Comparison of ENCODE assay signal across 8 cellular contexts in the genomic region with DNA sequence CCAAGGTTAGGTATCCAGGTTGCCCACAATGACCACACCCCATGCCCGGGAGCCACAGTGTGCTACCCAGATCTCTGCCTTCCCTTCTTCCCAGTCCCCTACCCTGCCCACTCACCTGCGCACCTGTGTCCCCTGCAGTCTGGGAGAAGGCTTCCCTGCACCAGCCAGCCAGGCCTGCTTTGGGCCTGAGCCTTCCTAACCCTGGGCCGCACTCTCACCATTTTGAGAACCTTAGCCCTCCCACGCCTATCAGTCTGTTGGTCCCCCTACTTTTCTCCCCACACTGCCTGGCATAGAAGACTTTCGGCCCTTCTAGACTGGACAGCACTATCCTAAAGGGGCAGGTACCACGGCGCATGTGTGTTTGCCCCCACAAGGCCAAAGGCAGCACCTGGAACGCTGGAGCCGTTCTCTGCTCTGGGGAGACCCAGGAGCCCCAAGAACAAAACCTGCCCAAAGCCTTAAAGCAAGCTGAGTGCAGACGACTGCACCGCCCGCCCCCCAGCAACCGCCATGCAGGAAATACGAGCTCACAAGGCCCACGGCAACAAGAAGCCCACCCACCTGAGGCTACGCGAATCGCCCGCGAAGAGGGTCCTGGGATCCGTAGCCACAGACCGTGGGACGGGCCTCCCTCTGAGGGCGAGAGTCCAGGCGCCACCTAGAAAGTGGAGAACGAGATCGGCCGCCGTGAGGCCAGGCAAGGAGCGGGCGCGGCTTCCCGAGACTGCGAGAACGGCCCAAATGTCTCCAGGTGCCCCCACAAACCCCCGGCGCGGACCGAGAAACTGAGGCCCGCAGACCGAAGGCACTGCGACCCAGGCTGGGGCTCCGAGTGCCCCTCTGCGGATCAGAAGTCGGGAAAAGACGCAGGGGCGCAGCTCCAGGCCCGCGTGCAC. TPM values are rescaled to one million over a fixed set of nuclear protein-coding genes. Genes with fewer than 3 reads are reported as not detected.
DNase-seq lines count a peak whose midpoint lies in the region; ATAC-seq and TF ChIP-seq lines count a peak whose summit lies in the region.

No MANE protein-coding gene starts in this region.

- H3K4me3 ChIP-seq in HL-60 (replicated peaks; ENCODE audit: insufficient read depth, low read length), result peak overlapping the region; percentile 90
- H3K4me3 ChIP-seq in iPS-15b (ENCODE audit: low read depth, low read length), result peak overlapping the region; percentile 92
- peak overlapping the region; percentile 99 for H3K4me3 ChIP-seq in skeletal muscle satellite cell (ENCODE audit: low read length)

- peaks cover 47% of the 10 kb centered on the region for H3K4me1 Mint-ChIP-seq in activated naive CD8-positive, alpha-beta T cell treated with anti-CD3 and anti-CD28 coated beads, Interleukin-2, amount 50 U/mL, for 24 hours

- ATAC-seq in activated naive CD8-positive, alpha-beta T cell treated with anti-CD3 and anti-CD28 coated beads, Interleukin-2, amount 50 U/mL, for 24 hours, result no peak

- H3K36me3 ChIP-seq in iPS-15b (ENCODE audit: control insufficient read depth, insufficient read depth, low read length) (peaks cover 23% of the 10 kb centered on the region), skeletal muscle satellite cell (ENCODE audit: insufficient read depth, low read length) (peaks cover 45% of the 10 kb centered on the region)

- H3K27ac Mint-ChIP-seq in activated naive CD8-positive, alpha-beta T cell treated with anti-CD3 and anti-CD28 coated beads, Interleukin-2, amount 50 U/mL, for 24 hours, result peak overlapping the region; percentile 91

- H3K27me3 ChIP-seq in HL-60 (ENCODE audit: insufficient read depth, poor library complexity, severe bottlenecking) (no peaks in the 10 kb centered on the region), iPS-15b (ENCODE audit: control insufficient read depth, insufficient read depth, low read length) (no peaks in the 10 kb centered on the region), skeletal muscle satellite cell (ENCODE audit: control insufficient read depth, insufficient read depth, low read length) (no peaks in the 10 kb centered on the region)

- H3K4me3 Mint-ChIP-seq in activated naive CD8-positive, alpha-beta T cell treated with anti-CD3 and anti-CD28 coated beads, Interleukin-2, amount 50 U/mL, for 24 hours, result peak overlapping the region; percentile 98

- no peaks in the 10 kb centered on the region for H3K9me3 Mint-ChIP-seq in activated naive CD8-positive, alpha-beta T cell treated with anti-CD3 and anti-CD28 coated beads, Interleukin-2, amount 50 U/mL, for 24 hours

- peak overlapping the region; percentile 98 for H3K27ac ChIP-seq in HL-60 (replicated peaks)

- peak overlapping the region; percentile 99 for H3K4me2 ChIP-seq in skeletal muscle satellite cell (ENCODE audit: low read length)

- DNase-seq in NOMO-1 treated with DMSO at 0.1 percent for 48 hours (lab: John Stamatoyannopoulos, UW; ENCODE audit: unreplicated experiment) (peak; percentile 22), NOMO-1 treated with dmso at 0.1 percent for 144 hours (lab: John Stamatoyannopoulos, UW; ENCODE audit: unreplicated experiment) (no peak), HL-60 (ENCODE audit: low read depth in 1 of 2, low spot score in 1 of 2) (no peak), NCI-H226 (no peak)
- no peak for DNase-seq in activated naive CD8-positive, alpha-beta T cell treated with anti-CD3 and anti-CD28 coated beads, Interleukin-2, amount 50 U/mL, for 24 hours
- no peak for DNase-seq in activated CD4-positive, CD25-positive, alpha-beta regulatory T cell treated with anti-CD3 and anti-CD28 coated beads, Interleukin-2, amount 50 U/mL, for 72 hours

- no peak for TF ChIP-seq CTCF in HL-60 (IDR thresholded peaks at IDR 0.05; ENCODE audit: insufficient read depth, low read length)

- H3K9ac ChIP-seq in iPS-15b (ENCODE audit: low read depth, low read length) (peak overlapping the region; percentile 96), skeletal muscle satellite cell (ENCODE audit: low read depth, low read length) (peak overlapping the region; percentile 97)

- H3K4me1 ChIP-seq in iPS-15b (ENCODE audit: control insufficient read depth, insufficient read depth, low read length), result peaks cover 2% of the 10 kb centered on the region
- H3K4me1 ChIP-seq in skeletal muscle satellite cell (ENCODE audit: control insufficient read depth, insufficient read depth, low read length), result peaks cover 52% of the 10 kb centered on the region

- peaks cover 30% of the 10 kb centered on the region for H3K36me3 Mint-ChIP-seq in activated naive CD8-positive, alpha-beta T cell treated with anti-CD3 and anti-CD28 coated beads, Interleukin-2, amount 50 U/mL, for 24 hours (ENCODE audit: low read depth)

- no peaks in the 10 kb centered on the region for H3K9me3 ChIP-seq in iPS-15b (ENCODE audit: control insufficient read depth, insufficient read depth, low read length)
- no peaks in the 10 kb centered on the region for H3K9me3 ChIP-seq in skeletal muscle satellite cell (replicated peaks; ENCODE audit: low read length)

- H3K27me3 Mint-ChIP-seq in activated naive CD8-positive, alpha-beta T cell treated with anti-CD3 and anti-CD28 coated beads, Interleukin-2, amount 50 U/mL, for 24 hours, result no peaks in the 10 kb centered on the region

RNA-seq across cellular contexts. Expression of a gene that starts 0.5 kb away (rescaled TPM):
- total RNA-seq in skeletal muscle satellite cell (2012; rRNA removed), result 3.7 and 7.9 TPM in 2 replicates

RNA-seq across cellular contexts. Expression of a gene that starts 0.5 kb away (rescaled TPM):
- 9.4 and 12.0 TPM in 2 replicates for total RNA-seq in skeletal muscle satellite cell (2012; rRNA removed)
